1 cellular context compared by ENCODE assay signal in genomic region chr4:1204286-1204827, GRCh38.
TF ChIP-seq lines count a peak whose summit lies in the region.

No MANE protein-coding gene starts in this region.

TF ChIP-seq in GM12878, 131 proteins besides CTCF, POLR2A, EP300 and RAD21:
- TF ChIP-seq MYB (IDR thresholded peaks at IDR 0.05; ENCODE audit: borderline replicate concordance, low read depth, low read length) (no peak), STAT1 (conservative IDR thresholded peaks at IDR 0.05) (no peak), STAT3 (IDR thresholded peaks at IDR 0.05; ENCODE audit: low read depth, low read length) (no peak), TCF12 (IDR thresholded peaks at IDR 0.05; ENCODE audit: low read depth, low read length) (no peak), ZNF217 (IDR thresholded peaks at IDR 0.05) (no peak), BCL3 (IDR thresholded peaks at IDR 0.05; ENCODE audit: borderline replicate concordance, insufficient read depth, low read depth, low read length, poor library complexity, severe bottlenecking) (no peak), GABPA (IDR thresholded peaks at IDR 0.05; ENCODE audit: low read depth) (no peak), BMI1 (IDR thresholded peaks at IDR 0.05; ENCODE audit: borderline replicate concordance) (no peak), SMC3 (IDR thresholded peaks at IDR 0.05; ENCODE audit: borderline replicate concordance, low read length) (no peak), SUZ12 (IDR thresholded peaks at IDR 0.05; ENCODE audit: unreplicated experiment) (no peak), NFYA (IDR thresholded peaks at IDR 0.05; ENCODE audit: borderline replicate concordance, low read depth, low read length) (no peak)
